7 cellular contexts compared by ENCODE assay signal in genomic region chr7:50304911-50305621, GRCh38. TPM values are rescaled to one million over a fixed set of nuclear protein-coding genes. Genes with fewer than 3 reads are reported as not detected.
DNase-seq lines count a peak whose midpoint lies in the region; ATAC-seq, FAIRE-seq and TF ChIP-seq lines count a peak whose summit lies in the region.

No MANE protein-coding gene starts in this region.

- peaks cover 46% of the 10 kb centered on the region for H3K4me1 Mint-ChIP-seq in T-helper 17 cell

- no peak overlapping the region for H3K27ac Mint-ChIP-seq in T-helper 17 cell

- intact Hi-C loops in pancreas (cut with DNase I) = no loop called here

- 9 to 11% methylated on average over 20 of the region's 20 CpGs for WGBS in pancreas, 2 donors

- FAIRE-seq in pancreas (lab: Jason Lieb, UNC) = no peak

- DNase-seq in T-helper 17 cell (peak in 2 of 3 donors; percentile 45), coronary artery (ENCODE audit: low spot score) (no peak), pancreas (no peak), COLO668 (lab: John Stamatoyannopoulos, UW; ENCODE audit: unreplicated experiment) (no peak), NCI-H2171 treated with DMSO at 0.1 percent for 48 hours (lab: John Stamatoyannopoulos, UW) (no peak)

- H3K27ac ChIP-seq in coronary artery (peak overlapping the region in 1 of 2 donors; percentile 69), pancreas (peak overlapping the region in 1 of 4 donors; percentile 14)

- H3K9me3 ChIP-seq in T-helper 17 cell (ENCODE audit: control insufficient read depth, low read length, poor library complexity, severe bottlenecking) (no peaks in the 10 kb centered on the region), pancreas (no peaks in the 10 kb centered on the region)

- H3K27me3 ChIP-seq in pancreas = peaks cover 0 to 25% (median 5%) of the 10 kb centered on the region in 4 donors

- no peaks in the 10 kb centered on the region for H3K36me3 ChIP-seq in pancreas

- no peak for TF ChIP-seq CTCF in coronary artery (IDR thresholded peaks at IDR 0.05)
- no peak for TF ChIP-seq CTCF in pancreas (IDR thresholded peaks at IDR 0.05)

- peak overlapping the region; percentile 99 for H3K4me3 Mint-ChIP-seq in T-helper 17 cell

- H3K4me3 ChIP-seq in coronary artery (peak overlapping the region; percentile 66), pancreas (peak overlapping the region in 3 of 4 donors; percentile 16 to 52 (median 35))

- H3K4me1 ChIP-seq in pancreas = peaks cover 0 to 5% (median 0%) of the 10 kb centered on the region in 3 donors

- ATAC-seq in GM19023 (IDR thresholded peaks at IDR 0.05; ENCODE audit: unreplicated experiment) (peak; percentile 40), HG02973 (IDR thresholded peaks at IDR 0.05; ENCODE audit: unreplicated experiment) (peak; percentile 37), T-helper 17 cell (peak; percentile 66), pancreas (peak in 3 of 4 donors; percentile 42 to 55 (median 45))

- no peaks in the 10 kb centered on the region for H3K27me3 Mint-ChIP-seq in T-helper 17 cell

- H3K36me3 Mint-ChIP-seq in T-helper 17 cell (ENCODE audit: low read depth) = peaks cover 16% of the 10 kb centered on the region

RNA-seq across cellular contexts. Expression of gene IKZF1, which starts 0.6 kb away (rescaled TPM):
- 100 to 1,000 TPM; 301 to 323 TPM for total RNA-seq in T-helper 17 cell
- 1 to 10 TPM in 5 of 6 donors, under 1 TPM in 1; 0.93 to 8.1 (median 2.6) TPM for total RNA-seq in pancreas
- under 1 TPM; 0.70 to 0.87 TPM for polyA plus RNA-seq in pancreas

Comparison
In these comparisons a context has a peak if more than half of its experiments do, and no peak if none do; other contexts are left out.
1. DNase-seq: peak in T-helper 17 cell (2 of 3); none in coronary artery (single experiment), pancreas (0 of 6), COLO668 (single experiment) and NCI-H2171 treated with DMSO at 0.1 percent for 48 hours (single experiment).
2. RNA of gene IKZF1, which starts 0.6 kb away (total RNA-seq): 301 to 323 TPM in T-helper 17 cell; 0.93 to 8.1 TPM in pancreas; every median in the first group is over 10 times any median in the second.
3. Peak in every context shown above with its lines, with median percentiles within 50 percentile points of each other: ATAC-seq.